ENCODE assay signal across 22 cellular contexts in genomic region chr15:46714959-46715358, GRCh38.
DNase-seq lines count a peak whose midpoint lies in the region; ATAC-seq and TF ChIP-seq lines count a peak whose summit lies in the region.
"Had no signal": no experiment of that assay in that cellular context is flagged by ENCODE, and none has a peak within 500 bp of the region (broad histone marks: within the 10 kb centered on the region; RNA-seq: fewer than 3 reads in every experiment).

No MANE protein-coding gene starts in this region.

- no peak overlapping the region for H3K27ac Mint-ChIP-seq in glutamatergic neuron (ENCODE audit: unreplicated experiment)
- H3K27ac Mint-ChIP-seq: B cell, CD14-positive monocyte had no signal

- H3K27ac ChIP-seq in substantia nigra (ENCODE audit: low read depth, low read length, poor library complexity, severe bottlenecking): no peak overlapping the region

- peaks cover 2% of the 10 kb centered on the region for H3K9me3 Mint-ChIP-seq in glutamatergic neuron (ENCODE audit: unreplicated experiment)

- H3K4me3 Mint-ChIP-seq in glutamatergic neuron (ENCODE audit: unreplicated experiment): no peak overlapping the region
- H3K4me3 Mint-ChIP-seq: B cell, CD14-positive monocyte had no signal

- TF ChIP-seq CTCF in glutamatergic neuron (IDR thresholded peaks at IDR 0.05; ENCODE audit: partially characterized antibody, unreplicated experiment): no peak

- ATAC-seq in HG03520 (IDR thresholded peaks at IDR 0.05; ENCODE audit: unreplicated experiment): no peak
- ATAC-seq: HCT116 had no signal

- H3K36me3 Mint-ChIP-seq in glutamatergic neuron (ENCODE audit: unreplicated experiment): peaks cover 4% of the 10 kb centered on the region
- H3K36me3 Mint-ChIP-seq: CD14-positive monocyte had no signal

- H3K27me3 Mint-ChIP-seq in glutamatergic neuron (ENCODE audit: unreplicated experiment): no peaks in the 10 kb centered on the region
- H3K27me3 Mint-ChIP-seq: B cell had no signal

- peaks cover 3% of the 10 kb centered on the region for H3K4me1 Mint-ChIP-seq in glutamatergic neuron (ENCODE audit: low read depth, unreplicated experiment)
- H3K4me1 Mint-ChIP-seq: B cell, CD14-positive monocyte had no signal

- peak in 2 of 3 experiments; percentile 8 to 63 for DNase-seq in NCI-H1417 (lab: John Stamatoyannopoulos, UW)
- DNase-seq in NCI-H1417 treated with DMSO at 0.1 percent for 48 hours (lab: John Stamatoyannopoulos, UW): no peak
- DNase-seq in COR-L47 (lab: John Stamatoyannopoulos, UW): peak; percentile 68
- DNase-seq in NCI-H1436 (lab: John Stamatoyannopoulos, UW): peak; percentile 40
- DNase-seq in NCI-H69 (lab: John Stamatoyannopoulos, UW): peak; percentile 67
- no peak for DNase-seq in glutamatergic neuron
- no peak for DNase-seq in substantia nigra (lab: John Stamatoyannopoulos, UW)
- DNase-seq: DMS79; GOT3; IMR-90; MV-4-11; NCI-H1930; NCI-H345; NCI-H524 treated with DMSO at 0.1 percent for 48 hours; NK-92 treated with Interleukin-12 subunit alpha and Interleukin-12 subunit beta, amount 100 ng/mL, for 24 hours; SIG-M5; SK-N-SH; T-helper 2 cell had no signal

Comparison
In these comparisons a context has a peak if more than half of its experiments do, and no peak if none do; other contexts are left out.
1. DNase-seq: peak in NCI-H1417 (2 of 3), COR-L47 (single experiment), NCI-H1436 (single experiment) and NCI-H69 (single experiment); none in NCI-H1417 treated with DMSO at 0.1 percent for 48 hours (single experiment), glutamatergic neuron (single experiment) and substantia nigra (0 of 49).